18 cellular contexts compared by ENCODE assay signal in the genomic region with DNA sequence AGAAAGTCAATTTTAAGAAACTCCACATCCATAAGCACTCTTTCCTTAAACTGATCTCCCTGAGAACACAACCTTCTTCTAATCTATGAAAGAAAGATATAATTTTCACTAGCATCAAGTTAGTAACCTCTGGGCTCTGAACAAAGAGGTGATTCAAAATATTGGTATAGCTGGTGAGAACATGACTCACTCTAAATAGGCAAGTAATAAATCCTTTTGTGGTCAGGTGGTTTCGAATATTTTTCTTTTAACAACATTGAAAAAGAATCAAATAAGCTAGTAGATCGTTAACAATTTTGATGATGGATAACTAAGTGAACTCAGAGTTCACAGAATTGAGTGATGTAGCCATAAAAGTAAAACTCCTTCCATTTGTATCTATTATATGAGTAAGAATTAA.
A peak's percentile ranks its signal among the peaks of the same experiment; 100 is the strongest.
DNase-seq lines count a peak whose midpoint lies in the region; ATAC-seq and TF ChIP-seq lines count a peak whose summit lies in the region.
"Had no signal": no experiment of that assay in that cellular context is flagged by ENCODE, and none has a peak within 500 bp of the region (broad histone marks: within the 10 kb centered on the region; RNA-seq: fewer than 3 reads in every experiment).

No MANE protein-coding gene starts in this region.

- no peak for TF ChIP-seq EP300 in suprapubic skin (IDR thresholded peaks at IDR 0.05)

- 43 to 47% methylated on average over 2 of the region's 2 CpGs for WGBS in body of pancreas, 2 donors
- WGBS in suprapubic skin = 69% methylated on average over 2 of the region's 2 CpGs

- no peaks in the 10 kb centered on the region for H3K9me3 ChIP-seq in body of pancreas
- H3K9me3 ChIP-seq in suprapubic skin = no peaks in the 10 kb centered on the region
- H3K9me3 ChIP-seq in tibial artery = no peaks in the 10 kb centered on the region
- H3K9me3 ChIP-seq: A549, BLaER1 had no signal

- H3K27me3 ChIP-seq in body of pancreas (no peaks in the 10 kb centered on the region), suprapubic skin (no peaks in the 10 kb centered on the region), tibial artery (no peaks in the 10 kb centered on the region)
- H3K27me3 ChIP-seq: BLaER1 had no signal

- TF ChIP-seq POLR2A in body of pancreas (IDR thresholded peaks at IDR 0.05) (no peak), suprapubic skin (IDR thresholded peaks at IDR 0.05) (no peak)

- TF ChIP-seq CTCF in body of pancreas (IDR thresholded peaks at IDR 0.05) = no peak
- no peak for TF ChIP-seq CTCF in suprapubic skin (IDR thresholded peaks at IDR 0.05)
- TF ChIP-seq CTCF in tibial artery (IDR thresholded peaks at IDR 0.05) = no peak

- H3K27ac ChIP-seq in body of pancreas (no peak overlapping the region), suprapubic skin (no peak overlapping the region), tibial artery (no peak overlapping the region)
- H3K27ac ChIP-seq: A549, BLaER1 had no signal

- DNase-seq in COLO829 (ENCODE audit: low spot score) (peak; percentile 21), HT1080 (ENCODE audit: low read depth) (peak; percentile 7), body of pancreas (no peak), kidney glomerular epithelial cell (lab: John Stamatoyannopoulos, UW) (peak; percentile 61), AG08396 (ENCODE audit: low spot score) (no peak), suprapubic skin (ENCODE audit: low spot score in 2 of 2) (no peak), NCI-H446 treated with DMSO at 0.1 percent for 48 hours (lab: John Stamatoyannopoulos, UW) (no peak), tibial artery (no peak)
- DNase-seq: CD4-positive, alpha-beta memory T cell; DMS79 treated with DMSO at 0.1 percent for 48 hours; NCI-H1105; NCI-H2081 treated with DMSO at 0.1 percent for 48 hours; NCI-H510A; NCI-H748 treated with DMSO at 0.1 percent for 48 hours; NK-92 treated with Interleukin-12 subunit alpha and Interleukin-12 subunit beta, amount 100 ng/mL, for 24 hours; SIG-M5 had no signal

- H3K36me3 ChIP-seq in body of pancreas (replicated peaks in 1 of 2; ENCODE audit: insufficient read depth in 1 of 2, low read depth in 2 of 2) = no peaks in the 10 kb centered on the region
- no peaks in the 10 kb centered on the region for H3K36me3 ChIP-seq in suprapubic skin
- H3K36me3 ChIP-seq in tibial artery = no peaks in the 10 kb centered on the region
- H3K36me3 ChIP-seq: BLaER1 had no signal

- H3K4me1 ChIP-seq in body of pancreas (no peaks in the 10 kb centered on the region), suprapubic skin (peaks cover 9% of the 10 kb centered on the region), tibial artery (no peaks in the 10 kb centered on the region)
- H3K4me1 ChIP-seq: A549 had no signal

- ATAC-seq in body of pancreas = peak; percentile 34
- ATAC-seq: A549 had no signal

- intact Hi-C loops in body of pancreas (cut with DNase I) = no loop called here
- intact Hi-C loops in tibial artery (cut with DNase I; ENCODE audit: low total_unique reads) = no loop called here

- H3K4me3 ChIP-seq in body of pancreas (no peak overlapping the region), suprapubic skin (no peak overlapping the region), tibial artery (no peak overlapping the region)
- H3K4me3 ChIP-seq: A549, BLaER1 had no signal

Comparison
In these comparisons a context has a peak if more than half of its experiments do, and no peak if none do; other contexts are left out.
1. DNase-seq: peak in COLO829 (single experiment), HT1080 (single experiment) and kidney glomerular epithelial cell (single experiment); none in body of pancreas (0 of 4), AG08396 (single experiment), suprapubic skin (0 of 2), NCI-H446 treated with DMSO at 0.1 percent for 48 hours (single experiment) and tibial artery (0 of 2).